ENCODE assay signal across 9 cellular contexts in genomic region chr12:25054783-25055144, GRCh38.
DNase-seq lines count a peak whose midpoint lies in the region; ATAC-seq, FAIRE-seq and TF ChIP-seq lines count a peak whose summit lies in the region.
"Had no signal": no experiment of that assay in that cellular context is flagged by ENCODE, and none has a peak within 500 bp of the region (broad histone marks: within the 10 kb centered on the region; RNA-seq: fewer than 3 reads in every experiment).

No MANE protein-coding gene starts in this region.

- H3K27ac ChIP-seq in HepG2 (ENCODE audit: extremely low read length, insufficient read depth, low read length), result no peak overlapping the region

- in situ Hi-C loops in HepG2 (cut with HindIII; ENCODE audit: extremely low pct_ligation_motif_present, low pct_unique_long_range_greater_than_20kb), result no loop called here

- 70% methylated on average over 5 of the region's 5 CpGs for WGBS in HepG2 (ENCODE audit: low lambda C conversion rate)

- BruUV-seq in HepG2 (replicated peaks; lab: Mats Ljungman, UMichigan), result no TSS peak

- CTCF ChIA-PET in HepG2 (lab: Yijun Ruan, JAX; ENCODE audit: low intra/inter-chr PET ratio, low total read pairs), result no interaction called here

- H3K4me3 Mint-ChIP-seq in effector memory CD8-positive, alpha-beta T cell, result peak overlapping the region; percentile 86 to 91

- peak; percentile 37 for DNase-seq in activated CD4-positive, alpha-beta T cell treated with anti-CD3 and anti-CD28 coated beads, Interleukin-2, amount 50 U/mL, for 1 hour
- DNase-seq in effector memory CD8-positive, alpha-beta T cell, result peak; percentile 23 to 37 (median 29)
- DNase-seq in stimulated activated CD8-positive, alpha-beta memory T cell treated with anti-CD3 and anti-CD28 coated beads, Interleukin-15, amount 100 ng/mL, for 4 hours (ENCODE audit: low read depth in 2 of 2), result peak; percentile 13 to 35
- DNase-seq in HepG2 (ENCODE audit: low spot score) (no peak), D721Med (ENCODE audit: insufficient read length, low spot score) (no peak)

- H3K4me2 ChIP-seq in HepG2 (ENCODE audit: low read depth, low read length), result no peak overlapping the region

- peaks cover 18% of the 10 kb centered on the region for H3K4me1 ChIP-seq in HepG2 (ENCODE audit: insufficient read depth, low read length)

- H3K9me3 ChIP-seq in HepG2 (ENCODE audit: low read length), result no peaks in the 10 kb centered on the region

- H3K79me2 ChIP-seq in HepG2 (ENCODE audit: insufficient read depth, low read length), result no peaks in the 10 kb centered on the region

- FAIRE-seq in HepG2 (lab: Jason Lieb, UNC) (no peak), D721Med (lab: Jason Lieb, UNC) (no peak)

- TF ChIP-seq EP300 in HepG2 (IDR thresholded peaks at IDR 0.05; ENCODE audit: low read depth in 2 of 2, low read length in 2 of 2), result no peak
- no peak for TF ChIP-seq EP300 in HepG2 (CRISPR knock-in tag; IDR thresholded peaks at IDR 0.05; ENCODE audit: borderline replicate concordance)

- H3K4me3 ChIP-seq in HepG2 (replicated peaks in 1 of 3; ENCODE audit: insufficient read depth in 1 of 3, low read depth in 2 of 3, low read length in 3 of 3), result no peak overlapping the region

- H3K27ac Mint-ChIP-seq in effector memory CD8-positive, alpha-beta T cell, result peak overlapping the region; percentile 91 to 96

- peaks cover 46 to 57% of the 10 kb centered on the region in 2 donors for H3K4me1 Mint-ChIP-seq in effector memory CD8-positive, alpha-beta T cell (ENCODE audit: low read depth in 2 of 2)

- POLR2A ChIA-PET in HepG2 (lab: Yijun Ruan, JAX), result no interaction called here

- H3K9ac ChIP-seq in HepG2 (ENCODE audit: insufficient read depth, low read depth, low read length), result no peak overlapping the region

- H3K9me3 Mint-ChIP-seq in effector memory CD8-positive, alpha-beta T cell, result no peaks in the 10 kb centered on the region

- TF ChIP-seq POLR2A in HepG2 (IDR thresholded peaks at IDR 0.05; ENCODE audit: insufficient read depth in 1 of 2, low read depth in 2 of 2, low read length in 2 of 2), result no peak

- TF ChIP-seq CTCF in HepG2 (CRISPR knock-in tag; IDR thresholded peaks at IDR 0.05) (no peak), D721Med (IDR thresholded peaks at IDR 0.05; ENCODE audit: insufficient read depth, missing control alignments) (no peak)

- H4K20me1 ChIP-seq in HepG2 (ENCODE audit: insufficient read depth, low read length), result no peaks in the 10 kb centered on the region

- TF ChIP-seq RAD21 in HepG2 (CRISPR knock-in tag; IDR thresholded peaks at IDR 0.05), result no peak

- peaks cover 0 to 14% of the 10 kb centered on the region in 2 experiments; a peak in 2 of 5 replicates for H3K27me3 ChIP-seq in HepG2 (ENCODE audit: control insufficient read depth in 1 of 2, insufficient read depth in 2 of 2, low read length in 2 of 2)

- H3K36me3 Mint-ChIP-seq in effector memory CD8-positive, alpha-beta T cell (ENCODE audit: insufficient read depth), result peaks cover 15% of the 10 kb centered on the region

- no peaks in the 10 kb centered on the region for H3K27me3 Mint-ChIP-seq in effector memory CD8-positive, alpha-beta T cell

- ATAC-seq in HG02798 (IDR thresholded peaks at IDR 0.05; ENCODE audit: poor library complexity, unreplicated experiment) (peak; percentile 21), HepG2 (no peak), HG02885 (IDR thresholded peaks at IDR 0.05; ENCODE audit: poor library complexity, unreplicated experiment) (no peak), GM21737 (IDR thresholded peaks at IDR 0.05; ENCODE audit: unreplicated experiment) (no peak)
- no peak for ATAC-seq in effector memory CD8-positive, alpha-beta T cell (replicated peaks)
- ATAC-seq: HCT116 had no signal

- no peaks in the 10 kb centered on the region for H3K36me3 ChIP-seq in HepG2 (replicated peaks in 1 of 2; ENCODE audit: control insufficient read depth in 1 of 2, insufficient read depth in 2 of 2, low read length in 2 of 2)

- intact Hi-C loops in HepG2 (cut with micrococcal nuclease; ENCODE audit: unreplicated experiment), result no loop called here

- no peak overlapping the region for H2AFZ ChIP-seq in HepG2 (ENCODE audit: low read length)

TF ChIP-seq in HepG2, 621 proteins besides CTCF, POLR2A, EP300 and RAD21:
- TF ChIP-seq NFYB (CRISPR knock-in tag; IDR thresholded peaks at IDR 0.05) (no peak), POGK (CRISPR knock-in tag; conservative IDR thresholded peaks at IDR 0.05) (no peak), RARA (CRISPR knock-in tag; IDR thresholded peaks at IDR 0.05) (no peak), ZNF720 (CRISPR knock-in tag; IDR thresholded peaks at IDR 0.05) (no peak), NBN (conservative IDR thresholded peaks at IDR 0.05) (no peak), KLF11 (CRISPR knock-in tag; IDR thresholded peaks at IDR 0.05) (no peak), ZFP41 (CRISPR knock-in tag; IDR thresholded peaks at IDR 0.05; ENCODE audit: borderline replicate concordance) (no peak), ARNT2 (CRISPR knock-in tag; IDR thresholded peaks at IDR 0.05; ENCODE audit: low read depth) (no peak), ATM (IDR thresholded peaks at IDR 0.05; ENCODE audit: borderline replicate concordance) (no peak), FUBP1 (CRISPR knock-in tag; IDR thresholded peaks at IDR 0.05; ENCODE audit: borderline replicate concordance) (no peak), ZNF713 (CRISPR knock-in tag; IDR thresholded peaks at IDR 0.05) (no peak)

Comparison
In these comparisons a context has a peak if more than half of its experiments do, and no peak if none do; other contexts are left out.
1. DNase-seq: peak in activated CD4-positive, alpha-beta T cell treated with anti-CD3 and anti-CD28 coated beads, Interleukin-2, amount 50 U/mL, for 1 hour (single experiment), effector memory CD8-positive, alpha-beta T cell (3 of 3) and stimulated activated CD8-positive, alpha-beta memory T cell treated with anti-CD3 and anti-CD28 coated beads, Interleukin-15, amount 100 ng/mL, for 4 hours (2 of 2); none in HepG2 (single experiment) and D721Med (single experiment).